ENCODE assay signal across 8 cellular contexts in genomic region chr2:96241901-96242611, GRCh38. TPM values are rescaled to one million over a fixed set of nuclear protein-coding genes. Genes with fewer than 3 reads are reported as not detected.
DNase-seq lines count a peak whose midpoint lies in the region; ATAC-seq, FAIRE-seq and TF ChIP-seq lines count a peak whose summit lies in the region.

No MANE protein-coding gene starts in this region.

- TF ChIP-seq CTCF in AG10803 (conservative IDR thresholded peaks at IDR 0.05; ENCODE audit: low read length) (no peak), bronchial epithelial cell (IDR thresholded peaks at IDR 0.05; ENCODE audit: insufficient read depth, low read length, severe bottlenecking) (no peak), thyroid gland (IDR thresholded peaks at IDR 0.05) (no peak)

- TF ChIP-seq POLR2A in GM19099 (IDR thresholded peaks at IDR 0.05; ENCODE audit: extremely low read depth, insufficient read length, low read depth) (peak; percentile 43), thyroid gland (IDR thresholded peaks at IDR 0.05) (no peak)

- peak; percentile 69 for DNase-seq in AG10803 (ENCODE audit: low read depth)
- DNase-seq in T-helper 9 cell: peak; percentile 22
- DNase-seq in bronchial epithelial cell (ENCODE audit: low read depth): peak; percentile 71
- DNase-seq in memory B cell (ENCODE audit: low spot score in 2 of 2): no peak
- peak in 1 of 2 donors; percentile 15 for DNase-seq in thyroid gland
- no peak for DNase-seq in NCI-H128 (lab: John Stamatoyannopoulos, UW; ENCODE audit: unreplicated experiment)

- no peak overlapping the region for H3K4me3 ChIP-seq in AG10803 (ENCODE audit: low read length)
- H3K4me3 ChIP-seq in bronchial epithelial cell (ENCODE audit: low read depth, low read length): no peak overlapping the region
- H3K4me3 ChIP-seq in thyroid gland (replicated peaks in 1 of 3): no peak overlapping the region

- intact Hi-C loops in thyroid gland (cut with DNase I): no loop called here

- H3K9me3 ChIP-seq in thyroid gland: no peaks in the 10 kb centered on the region

- H3K27ac ChIP-seq in thyroid gland: peak overlapping the region; percentile 6 to 42 (median 33)

- peak; percentile 85 for ATAC-seq in HG03342 (IDR thresholded peaks at IDR 0.05; ENCODE audit: unreplicated experiment)
- ATAC-seq in memory B cell (ENCODE audit: low read depth): peak; percentile 94

- H3K4me3 Mint-ChIP-seq in memory B cell: peak overlapping the region; percentile 65

- H3K36me3 ChIP-seq in bronchial epithelial cell (ENCODE audit: control insufficient read depth, insufficient read depth, low read length) (no peaks in the 10 kb centered on the region), thyroid gland (no peaks in the 10 kb centered on the region)

- peaks cover 3% of the 10 kb centered on the region for H3K9me3 Mint-ChIP-seq in memory B cell

- H3K4me1 Mint-ChIP-seq in memory B cell: peaks cover 33% of the 10 kb centered on the region

- peak overlapping the region; percentile 92 for H3K27ac Mint-ChIP-seq in memory B cell

- peaks cover 5 to 21% of the 10 kb centered on the region in 2 donors for H3K4me1 ChIP-seq in thyroid gland

- no peak for FAIRE-seq in bronchial epithelial cell (lab: Jason Lieb, UNC)

- peaks cover 7% of the 10 kb centered on the region for H3K36me3 Mint-ChIP-seq in memory B cell

- WGBS in thyroid gland, 2 donors: 76 to 89% methylated on average over 5 of the region's 5 CpGs

- H3K27me3 ChIP-seq in bronchial epithelial cell (ENCODE audit: control insufficient read depth, insufficient read depth, low read length): no peaks in the 10 kb centered on the region
- no peaks in the 10 kb centered on the region for H3K27me3 ChIP-seq in thyroid gland

- no peaks in the 10 kb centered on the region for H3K27me3 Mint-ChIP-seq in memory B cell

RNA-seq across cellular contexts. Expression of gene TMEM127, which starts 23.7 kb away (rescaled TPM):
- 12.1 and 17.3 TPM in 2 replicates for total RNA-seq in bronchial epithelial cell
- total RNA-seq in thyroid gland: 10 to 100 TPM; 45.7 to 53.6 (median 48.7) TPM

RNA-seq across cellular contexts. Expression of gene CIAO1, which starts 24.0 kb away (rescaled TPM):
- total RNA-seq in bronchial epithelial cell: 58.0 and 94.0 TPM in 2 replicates
- 100 to 1,000 TPM in 3 of 4 donors, 10 to 100 TPM in 1; 83.8 to 149 (median 119) TPM for total RNA-seq in thyroid gland

RNA-seq across cellular contexts. Expression of gene STARD7, which starts 33.4 kb away (rescaled TPM):
- total RNA-seq in bronchial epithelial cell (73.2 and 93.7 TPM in 2 replicates), thyroid gland (100 to 1,000 TPM; 211 to 292 (median 266) TPM)

Comparison
In these comparisons a context has a peak if more than half of its experiments do, and no peak if none do; other contexts are left out.
1. DNase-seq: peak in AG10803 (single experiment), T-helper 9 cell (single experiment) and bronchial epithelial cell (single experiment); none in memory B cell (0 of 2) and NCI-H128 (single experiment).